In the genomic region with DNA sequence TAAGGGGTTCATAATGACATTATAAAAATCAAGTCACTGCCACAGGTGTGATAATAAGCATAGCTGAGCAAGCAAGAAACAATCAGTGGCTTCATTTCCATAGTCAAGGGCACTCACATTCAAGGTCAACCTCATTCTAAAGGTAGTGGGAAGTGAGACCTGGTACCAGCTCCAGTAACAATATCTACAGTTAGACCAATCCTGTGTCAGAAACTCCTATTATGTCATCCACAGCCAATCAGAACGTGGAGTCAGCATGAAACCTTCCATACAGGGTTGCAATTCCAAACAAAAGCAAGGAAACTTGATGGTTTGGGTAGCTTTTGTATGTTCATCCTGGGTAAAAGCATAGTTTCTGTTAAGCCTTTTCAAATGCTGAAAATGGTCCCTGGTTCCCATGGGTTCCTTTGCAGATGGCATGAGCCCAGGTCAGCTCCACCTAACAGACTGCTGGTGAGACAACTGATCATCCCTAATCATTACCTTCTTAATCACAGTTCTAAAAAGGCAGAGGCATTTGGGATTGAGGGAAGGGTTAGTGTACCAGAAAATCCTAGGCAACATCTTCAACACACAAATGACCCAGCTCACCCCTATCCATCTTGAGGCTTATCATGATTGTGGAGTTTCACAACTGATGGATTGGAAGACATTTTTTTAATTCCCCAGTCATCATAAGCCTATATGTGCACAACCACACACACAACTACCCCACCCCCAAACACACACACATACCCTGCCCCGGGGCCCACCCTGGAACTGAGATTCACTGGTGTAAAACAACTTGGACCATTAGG, we compare ENCODE assay signal across 14 cellular contexts.
"Had no signal": no experiment of that assay in that cellular context is flagged by ENCODE, and none has a peak within 500 bp of the region (broad histone marks: within the 10 kb centered on the region; RNA-seq: fewer than 3 reads in every experiment).

No MANE protein-coding gene starts in this region.

- ATAC-seq: activated CD8-positive, alpha-beta memory T cell treated with anti-CD3 and anti-CD28 coated beads, Interleukin-2, amount 10 ng/mL, durations not matched to agents 7 days and 5 days; left colon; naive thymus-derived CD4-positive, alpha-beta T cell; stimulated activated memory B cell treated with anti-CD40 and anti-IgM and Interleukin-4, amounts not matched to agents 10 μg/mL and 1 μg/mL and 100 μg/mL, for 72 hours had no signal

- H3K36me3 ChIP-seq: esophagus squamous epithelium had no signal

- H3K9me3 Mint-ChIP-seq: activated CD4-positive, alpha-beta memory T cell treated with anti-CD3 and anti-CD28 coated beads for 36 hours; immature natural killer cell; naive thymus-derived CD4-positive, alpha-beta T cell; stimulated activated memory B cell treated with anti-CD40 and anti-IgM and Interleukin-4, amounts not matched to agents 10 μg/mL and 1 μg/mL and 100 μg/mL, for 72 hours had no signal

- H3K27me3 ChIP-seq: esophagus squamous epithelium had no signal

- H3K9me3 ChIP-seq: esophagus squamous epithelium had no signal

- H3K27me3 Mint-ChIP-seq: activated CD4-positive, alpha-beta memory T cell treated with anti-CD3 and anti-CD28 coated beads for 36 hours; activated CD8-positive, alpha-beta memory T cell treated with anti-CD3 and anti-CD28 coated beads, Interleukin-2, amount 10 ng/mL, durations not matched to agents 7 days and 5 days; naive thymus-derived CD4-positive, alpha-beta T cell; stimulated activated memory B cell treated with anti-CD40 and anti-IgM and Interleukin-4, amounts not matched to agents 10 μg/mL and 1 μg/mL and 100 μg/mL, for 72 hours had no signal

- H3K27ac Mint-ChIP-seq: activated CD4-positive, alpha-beta memory T cell treated with anti-CD3 and anti-CD28 coated beads for 36 hours; activated CD8-positive, alpha-beta memory T cell treated with anti-CD3 and anti-CD28 coated beads, Interleukin-2, amount 10 ng/mL, durations not matched to agents 7 days and 5 days; naive thymus-derived CD4-positive, alpha-beta T cell; stimulated activated memory B cell treated with anti-CD40 and anti-IgM and Interleukin-4, amounts not matched to agents 10 μg/mL and 1 μg/mL and 100 μg/mL, for 72 hours had no signal

- H3K4me3 ChIP-seq: esophagus squamous epithelium, lung had no signal

- H3K27ac ChIP-seq: esophagus squamous epithelium had no signal

- H3K4me3 Mint-ChIP-seq: activated CD4-positive, alpha-beta memory T cell treated with anti-CD3 and anti-CD28 coated beads for 36 hours; activated CD8-positive, alpha-beta memory T cell treated with anti-CD3 and anti-CD28 coated beads, Interleukin-2, amount 10 ng/mL, durations not matched to agents 7 days and 5 days; immature natural killer cell; naive thymus-derived CD4-positive, alpha-beta T cell; stimulated activated memory B cell treated with anti-CD40 and anti-IgM and Interleukin-4, amounts not matched to agents 10 μg/mL and 1 μg/mL and 100 μg/mL, for 72 hours had no signal

- H3K4me1 Mint-ChIP-seq: activated CD8-positive, alpha-beta memory T cell treated with anti-CD3 and anti-CD28 coated beads, Interleukin-2, amount 10 ng/mL, durations not matched to agents 7 days and 5 days; immature natural killer cell had no signal

- DNase-seq: activated CD4-positive, alpha-beta memory T cell treated with anti-CD3 and anti-CD28 coated beads for 36 hours; activated CD8-positive, alpha-beta memory T cell treated with anti-CD3 and anti-CD28 coated beads, Interleukin-2, amount 10 ng/mL, durations not matched to agents 7 days and 5 days; activated naive CD4-positive, alpha-beta T cell treated with anti-CD3 and anti-CD28 coated beads, Interleukin-2, amount 50 U/mL, for 16 hours; activated T-cell treated with anti-CD3 and anti-CD28 coated beads, Interleukin-2, amount 50 U/mL, for 1 hour; esophagus squamous epithelium; glutamatergic neuron; hypothalamus; immature natural killer cell; left colon; naive thymus-derived CD4-positive, alpha-beta T cell; retina; stimulated activated CD4-positive, alpha-beta T cell treated with anti-CD3 and anti-CD28 coated beads, Interleukin-2, amount 100 ng/mL, for 48 hours had no signal

- H3K36me3 Mint-ChIP-seq: activated CD4-positive, alpha-beta memory T cell treated with anti-CD3 and anti-CD28 coated beads for 36 hours had no signal
